In the genomic region with DNA sequence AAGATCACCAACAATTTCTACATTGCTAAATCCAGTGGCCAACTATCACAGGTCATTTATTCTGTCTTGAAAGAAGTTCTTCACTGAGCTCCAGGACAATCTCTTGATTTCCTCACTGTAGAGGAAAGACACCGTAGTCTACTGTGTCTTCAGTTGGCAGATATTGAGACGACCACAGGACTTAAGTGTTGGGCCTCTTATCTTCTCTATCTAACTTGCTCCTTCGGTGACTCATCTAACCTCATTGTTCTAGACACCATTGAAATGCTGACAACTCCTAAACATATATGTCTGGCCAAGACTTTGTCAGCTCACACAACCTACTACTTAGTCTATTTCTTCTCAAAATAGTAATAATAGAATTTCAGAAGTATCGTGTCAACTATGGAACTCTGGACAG, we compare ENCODE assay signal across 11 cellular contexts.
"Had no signal": no experiment of that assay in that cellular context is flagged by ENCODE, and none has a peak within 500 bp of the region (broad histone marks: within the 10 kb centered on the region; RNA-seq: fewer than 3 reads in every experiment).

No MANE protein-coding gene starts in this region.

- H3K4me3 ChIP-seq: colonic mucosa, hepatocyte, right atrium auricular region, skin epidermis, tibial nerve had no signal

- H3K4me3 Mint-ChIP-seq: activated CD8-positive, alpha-beta T cell treated with anti-CD3 and anti-CD28 coated beads for 36 hours; activated naive CD4-positive, alpha-beta T cell treated with anti-CD3 and anti-CD28 coated beads for 36 hours; naive thymus-derived CD4-positive, alpha-beta T cell had no signal

- DNase-seq: activated CD4-positive, alpha-beta T cell treated with anti-CD3 and anti-CD28 coated beads for 4 hours; activated CD8-positive, alpha-beta memory T cell treated with anti-CD3 and anti-CD28 coated beads, Interleukin-2, amount 50 U/mL, for 48 hours; activated CD8-positive, alpha-beta T cell treated with anti-CD3 and anti-CD28 coated beads for 36 hours; activated naive CD4-positive, alpha-beta T cell treated with anti-CD3 and anti-CD28 coated beads for 36 hours; colonic mucosa; kidney glomerular epithelial cell; naive thymus-derived CD4-positive, alpha-beta T cell had no signal

- H3K4me1 Mint-ChIP-seq: naive thymus-derived CD4-positive, alpha-beta T cell had no signal

- H3K36me3 Mint-ChIP-seq: naive thymus-derived CD4-positive, alpha-beta T cell had no signal

- H3K9me3 Mint-ChIP-seq: activated CD8-positive, alpha-beta T cell treated with anti-CD3 and anti-CD28 coated beads for 36 hours; activated naive CD4-positive, alpha-beta T cell treated with anti-CD3 and anti-CD28 coated beads for 36 hours had no signal

- H3K27ac Mint-ChIP-seq: activated CD8-positive, alpha-beta T cell treated with anti-CD3 and anti-CD28 coated beads for 36 hours; activated naive CD4-positive, alpha-beta T cell treated with anti-CD3 and anti-CD28 coated beads for 36 hours had no signal
